ENCODE assay signal across 10 cellular contexts in the genomic region with DNA sequence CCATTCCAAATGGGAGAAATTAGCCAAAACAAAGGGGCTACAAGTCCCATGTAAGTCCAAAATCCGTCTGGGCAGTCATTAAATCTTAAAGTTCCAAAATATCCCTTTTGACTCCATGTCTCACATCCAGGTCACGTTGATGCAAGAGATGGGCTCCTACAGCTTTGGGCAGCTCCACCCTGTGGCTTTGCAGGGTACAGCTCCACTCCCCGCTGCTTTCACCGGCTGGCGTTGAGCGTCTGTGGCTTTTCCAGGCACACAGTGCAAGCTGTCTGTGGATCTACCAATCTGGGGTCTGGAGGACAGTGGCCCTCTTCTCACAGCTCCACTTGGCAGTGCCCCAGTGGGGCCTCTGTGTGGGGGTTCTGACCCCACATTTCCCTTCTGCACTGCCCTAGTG. TPM values are rescaled to one million over a fixed set of nuclear protein-coding genes. Genes with fewer than 3 reads are reported as not detected.
DNase-seq lines count a peak whose midpoint lies in the region; TF ChIP-seq lines count a peak whose summit lies in the region.
"Had no signal": no experiment of that assay in that cellular context is flagged by ENCODE, and none has a peak within 500 bp of the region (broad histone marks: within the 10 kb centered on the region; RNA-seq: fewer than 3 reads in every experiment).

No MANE protein-coding gene starts in this region.

- H3K9me3 Mint-ChIP-seq in glutamatergic neuron (ENCODE audit: unreplicated experiment), result peaks cover 6% of the 10 kb centered on the region

- H3K27me3 Mint-ChIP-seq in glutamatergic neuron (ENCODE audit: unreplicated experiment), result no peaks in the 10 kb centered on the region

- H3K36me3 Mint-ChIP-seq in glutamatergic neuron (ENCODE audit: unreplicated experiment), result no peaks in the 10 kb centered on the region
- H3K36me3 Mint-ChIP-seq: brain had no signal

- no peak for TF ChIP-seq CTCF in HEK293 (tag by site-specific recombination; IDR thresholded peaks at IDR 0.05)
- TF ChIP-seq CTCF in glutamatergic neuron (IDR thresholded peaks at IDR 0.05; ENCODE audit: partially characterized antibody, unreplicated experiment), result no peak
- no peak for TF ChIP-seq CTCF in GM10248 (IDR thresholded peaks at IDR 0.05; ENCODE audit: control extremely low read depth, extremely low read depth, low read depth, missing control alignments)

- H3K4me3 ChIP-seq in HEK293 (ENCODE audit: low read depth, low read length) (no peak overlapping the region), MG63 (no peak overlapping the region)
- H3K4me3 ChIP-seq: stomach had no signal

- no peak overlapping the region for H3K27ac Mint-ChIP-seq in glutamatergic neuron (ENCODE audit: unreplicated experiment)
- H3K27ac Mint-ChIP-seq: brain had no signal

- H3K4me1 Mint-ChIP-seq in glutamatergic neuron (ENCODE audit: low read depth, unreplicated experiment), result no peaks in the 10 kb centered on the region
- H3K4me1 Mint-ChIP-seq: brain had no signal

- H3K27ac ChIP-seq in HEK293 (ENCODE audit: extremely low read depth, low read depth, low read length), result no peak overlapping the region
- H3K27ac ChIP-seq: stomach had no signal

- CTCF ChIA-PET in HEK293 (lab: Yijun Ruan, JAX), result interaction anchor here (0.6 to 1.8 kb wide), 3 partner anchors 10 to 591 kb away, joined by 3 to 6 read pairs (median 5); no protein-coding TSS in a partner anchor
- CTCF ChIA-PET in GM10248 (lab: Yijun Ruan, JAX), result no interaction called here

- peaks cover 3% of the 10 kb centered on the region; the same call in 1 of the 2 replicates for H3K27me3 ChIP-seq in MG63
- H3K27me3 ChIP-seq: stomach had no signal

- POLR2A ChIA-PET in HEK293 (lab: Yijun Ruan, JAX), result interaction anchor here (0.6 kb wide), 1 partner anchor 497 kb away, joined by 4 read pairs; no protein-coding TSS in a partner anchor
- POLR2A ChIA-PET in GM10248 (lab: Yijun Ruan, JAX), result no interaction called here

- no peaks in the 10 kb centered on the region for H3K4me1 ChIP-seq in HEK293 (ENCODE audit: control insufficient read depth, insufficient read depth, low read length)
- H3K4me1 ChIP-seq: stomach had no signal

- H3K4me3 Mint-ChIP-seq in glutamatergic neuron (ENCODE audit: unreplicated experiment), result no peak overlapping the region
- H3K4me3 Mint-ChIP-seq: brain had no signal

- H3K9me3 ChIP-seq in HEK293 (ENCODE audit: control insufficient read depth, insufficient read depth, low read depth, low read length) (no peaks in the 10 kb centered on the region), MG63 (peaks cover 1% of the 10 kb centered on the region; the same call in 1 of the 2 replicates)

- H3K36me3 ChIP-seq in HEK293 (ENCODE audit: control insufficient read depth in 2 of 2, insufficient read depth in 1 of 2, low read length in 2 of 2), result no peaks in the 10 kb centered on the region
- H3K36me3 ChIP-seq in MG63, result no peaks in the 10 kb centered on the region
- H3K36me3 ChIP-seq: stomach had no signal

- DNase-seq in Daoy (ENCODE audit: low read depth) (peak; percentile 24), RPMI8226 (peak; percentile 33), glutamatergic neuron (peak; percentile 28), GM10248 (ENCODE audit: extremely low spot score) (no peak), MG63 (no peak)
- DNase-seq in activated CD8-positive, alpha-beta memory T cell treated with anti-CD3 and anti-CD28 coated beads, Interleukin-2, amount 50 U/mL, for 4 hours, result no peak
- DNase-seq in activated CD8-positive, alpha-beta memory T cell treated with anti-CD3 and anti-CD28 coated beads, Interleukin-2, amount 50 U/mL, for 48 hours, result no peak
- DNase-seq: stomach had no signal

TF ChIP-seq in HEK293, 187 proteins besides CTCF, POLR2A, EP300 and RAD21:
- TF ChIP-seq ZNF785 (tag by site-specific recombination; IDR thresholded peaks at IDR 0.05), result no peak
- peak; percentile 23; the same call in 1 of the 2 replicates for TF ChIP-seq ZNF654 (tag by site-specific recombination; IDR thresholded peaks at IDR 0.05; ENCODE audit: low read depth)
TF ChIP-seq in HEK293: peak in this region for 1.

RNA-seq across cellular contexts. Expression of a gene that starts 51.3 kb away (rescaled TPM):
- total RNA-seq in Daoy (2014; rRNA removed; shearing (Covaris generic)), result 0.12 TPM in 1 of 2 replicates, not detected in the other
- total RNA-seq in glutamatergic neuron (ENCODE audit: unreplicated experiment), result not detected
- not detected in 2 replicates for total RNA-seq in MG63 (2014; rRNA removed; shearing (Covaris generic); ENCODE audit: low replicate concordance)

Comparison
In these comparisons a context has a peak if more than half of its experiments do, and no peak if none do; other contexts are left out.
1. DNase-seq: peak in Daoy (single experiment), RPMI8226 (single experiment) and glutamatergic neuron (single experiment); none in GM10248 (single experiment), activated CD8-positive, alpha-beta memory T cell treated with anti-CD3 and anti-CD28 coated beads, Interleukin-2, amount 50 U/mL, for 4 hours (single experiment), activated CD8-positive, alpha-beta memory T cell treated with anti-CD3 and anti-CD28 coated beads, Interleukin-2, amount 50 U/mL, for 48 hours (single experiment) and MG63 (single experiment).